Comparison of ENCODE assay signal across 8 cellular contexts in the genomic region with DNA sequence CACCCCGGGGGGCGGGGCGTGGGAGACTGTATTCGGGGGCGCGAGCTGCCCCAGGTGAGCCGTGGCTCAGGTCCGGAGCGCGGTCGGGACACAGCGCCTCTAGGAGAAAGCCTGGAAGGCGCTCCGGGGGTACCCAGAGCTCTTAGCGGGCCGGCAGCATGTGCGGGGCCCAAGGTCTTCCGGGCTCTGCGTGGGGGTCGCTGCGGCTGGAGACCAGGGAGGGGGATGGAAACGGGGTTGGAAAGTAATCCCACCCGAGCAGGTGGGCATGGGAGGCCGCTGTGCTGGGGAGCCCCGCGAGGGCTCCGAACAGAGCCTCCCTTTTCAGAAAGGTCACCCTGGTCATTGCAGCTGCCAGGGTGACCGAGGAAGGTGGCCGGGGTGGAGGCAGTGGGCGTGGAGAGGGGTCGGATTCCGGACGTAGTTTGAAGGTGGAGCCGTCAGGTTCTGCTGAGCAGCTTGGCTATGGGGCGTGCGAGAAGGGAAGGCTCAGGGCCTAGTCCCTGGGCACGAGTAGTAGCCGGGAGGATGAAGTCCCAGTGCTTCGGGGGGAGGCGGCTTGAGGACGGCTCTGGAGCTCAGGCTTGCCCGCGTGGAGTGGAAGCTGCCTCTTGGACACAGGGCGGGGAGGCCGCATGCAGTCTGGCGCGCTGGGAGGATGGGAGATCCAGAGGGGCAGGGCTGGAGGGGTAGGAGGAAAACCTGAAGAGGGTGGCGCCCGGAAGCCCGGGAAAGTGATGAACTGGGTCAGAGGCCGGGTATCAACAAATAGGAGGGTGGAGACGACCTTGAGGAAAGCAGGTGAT. TPM values are rescaled to one million over a fixed set of nuclear protein-coding genes. Genes with fewer than 3 reads are reported as not detected.
A peak's percentile ranks its signal among the peaks of the same experiment; 100 is the strongest.
DNase-seq lines count a peak whose midpoint lies in the region; ATAC-seq and TF ChIP-seq lines count a peak whose summit lies in the region.

A gene (plus strand): TSS at position 31 of the 806 bp plus-strand sequence. CDS start 9,510 bp downstream, outside the sequence.

- H3K4me1 ChIP-seq in BE2C: no peaks in the 10 kb centered on the region

- TF ChIP-seq POLR2A in GM19099 (IDR thresholded peaks at IDR 0.05; ENCODE audit: extremely low read depth, insufficient read length, low read depth): peak; percentile 78

- H3K4me3 ChIP-seq in BE2C (ENCODE audit: low read depth, low read length) (peak within 1 kb of the TSS; percentile 87), choroid plexus epithelial cell (ENCODE audit: low read depth, low read length) (peak within 1 kb of the TSS; percentile 80)

- no peak for TF ChIP-seq CTCF in BE2C (IDR thresholded peaks at IDR 0.05; ENCODE audit: low read depth, low read length)
- no peak for TF ChIP-seq CTCF in choroid plexus epithelial cell (conservative IDR thresholded peaks at IDR 0.05; ENCODE audit: low read depth, low read length)

- no peaks in the 10 kb centered on the region for H3K27me3 ChIP-seq in BE2C

- H3K36me3 ChIP-seq in BE2C: no peaks in the 10 kb centered on the region

- no peaks in the 10 kb centered on the region for H3K9me3 ChIP-seq in BE2C

- ATAC-seq in HG03378 (IDR thresholded peaks at IDR 0.05; ENCODE audit: unreplicated experiment): peak; percentile 49

- DNase-seq in BE2C (peak; percentile 80), NCI-H446 treated with DMSO at 0.1 percent for 48 hours (lab: John Stamatoyannopoulos, UW) (peak; percentile 84), choroid plexus epithelial cell (ENCODE audit: low read depth) (peak; percentile 90), left kidney (ENCODE audit: low read depth, low spot score) (peak; percentile 94)
- DNase-seq in activated CD4-positive, alpha-beta T cell treated with anti-CD3 and anti-CD28 coated beads for 24 hours (ENCODE audit: low read depth in 2 of 2): peak; percentile 31 to 70
- DNase-seq in stimulated activated CD4-positive, alpha-beta T cell treated with anti-CD3 and anti-CD28 coated beads, Interleukin-2, amount 100 ng/mL, for 24 hours: peak; percentile 79 to 82

RNA-seq across cellular contexts. Expression of the gene that starts here (rescaled TPM):
- 6.6 TPM for polyA plus RNA-seq in BE2C (2012; ENCODE audit: insufficient read depth, insufficient read length, low read depth)

Comparison
In these comparisons a context has a peak if more than half of its experiments do, and no peak if none do; other contexts are left out.
1. Peak in every context shown above with its lines: DNase-seq, ATAC-seq and H3K4me3 ChIP-seq.